In the genomic region with DNA sequence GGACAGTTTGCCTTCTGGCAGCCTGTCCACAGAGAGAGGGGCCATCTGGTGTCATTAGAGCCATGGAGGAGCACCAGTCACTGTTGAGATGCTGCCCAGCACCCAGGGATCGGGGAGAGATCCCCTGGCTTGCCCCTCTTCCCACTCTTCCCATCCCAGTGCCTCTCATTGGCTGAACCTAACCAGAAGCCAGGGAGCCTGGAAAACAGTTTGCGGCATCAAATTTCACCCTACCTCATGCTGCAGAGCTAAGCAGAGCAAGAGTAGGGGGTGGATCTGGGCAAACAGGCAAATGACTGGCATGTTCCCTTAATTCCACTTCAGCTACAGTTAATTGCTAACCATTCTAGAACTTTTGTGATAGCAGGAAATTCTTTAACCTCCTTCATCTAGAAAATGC, we compare ENCODE assay signal across 2 cellular contexts.
TF ChIP-seq lines count a peak whose summit lies in the region.

No MANE protein-coding gene starts in this region.

TF ChIP-seq in SK-N-SH treated with all-trans-retinoic acid at 6 μM for 48 hours, 23 proteins besides CTCF, POLR2A, EP300 and RAD21 (continued from another document):
- TF ChIP-seq, protein P1, sequence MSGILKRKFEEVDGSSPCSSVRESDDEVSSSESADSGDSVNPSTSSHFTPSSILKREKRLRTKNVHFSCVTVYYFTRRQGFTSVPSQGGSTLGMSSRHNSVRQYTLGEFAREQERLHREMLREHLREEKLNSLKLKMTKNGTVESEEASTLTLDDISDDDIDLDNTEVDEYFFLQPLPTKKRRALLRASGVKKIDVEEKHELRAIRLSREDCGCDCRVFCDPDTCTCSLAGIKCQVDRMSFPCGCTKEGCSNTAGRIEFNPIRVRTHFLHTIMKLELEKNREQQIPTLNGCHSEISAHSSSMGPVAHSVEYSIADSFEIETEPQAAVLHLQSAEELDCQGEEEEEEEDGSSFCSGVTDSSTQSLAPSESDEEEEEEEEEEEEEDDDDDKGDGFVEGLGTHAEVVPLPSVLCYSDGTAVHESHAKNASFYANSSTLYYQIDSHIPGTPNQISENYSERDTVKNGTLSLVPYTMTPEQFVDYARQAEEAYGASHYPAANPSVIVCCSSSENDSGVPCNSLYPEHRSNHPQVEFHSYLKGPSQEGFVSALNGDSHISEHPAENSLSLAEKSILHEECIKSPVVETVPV (CRISPR knock-in tag; IDR thresholded peaks at IDR 0.05) = no peak
- TF ChIP-seq ESRRG (CRISPR knock-in tag; IDR thresholded peaks at IDR 0.05) (no peak), ZC3H10 (CRISPR knock-in tag; IDR thresholded peaks at IDR 0.05) (no peak)

TF ChIP-seq in SK-N-SH, 30 proteins besides CTCF, POLR2A, EP300 and RAD21 (continued from another document):
- TF ChIP-seq, protein P2, sequence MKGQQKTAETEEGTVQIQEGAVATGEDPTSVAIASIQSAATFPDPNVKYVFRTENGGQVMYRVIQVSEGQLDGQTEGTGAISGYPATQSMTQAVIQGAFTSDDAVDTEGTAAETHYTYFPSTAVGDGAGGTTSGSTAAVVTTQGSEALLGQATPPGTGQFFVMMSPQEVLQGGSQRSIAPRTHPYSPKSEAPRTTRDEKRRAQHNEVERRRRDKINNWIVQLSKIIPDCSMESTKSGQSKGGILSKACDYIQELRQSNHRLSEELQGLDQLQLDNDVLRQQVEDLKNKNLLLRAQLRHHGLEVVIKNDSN (IDR thresholded peaks at IDR 0.05; ENCODE audit: borderline replicate concordance, low read depth) = no peak
- TF ChIP-seq, protein P3, sequence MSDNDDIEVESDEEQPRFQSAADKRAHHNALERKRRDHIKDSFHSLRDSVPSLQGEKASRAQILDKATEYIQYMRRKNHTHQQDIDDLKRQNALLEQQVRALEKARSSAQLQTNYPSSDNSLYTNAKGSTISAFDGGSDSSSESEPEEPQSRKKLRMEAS (IDR thresholded peaks at IDR 0.05; ENCODE audit: low read depth) = no peak
- TF ChIP-seq, protein P4, sequence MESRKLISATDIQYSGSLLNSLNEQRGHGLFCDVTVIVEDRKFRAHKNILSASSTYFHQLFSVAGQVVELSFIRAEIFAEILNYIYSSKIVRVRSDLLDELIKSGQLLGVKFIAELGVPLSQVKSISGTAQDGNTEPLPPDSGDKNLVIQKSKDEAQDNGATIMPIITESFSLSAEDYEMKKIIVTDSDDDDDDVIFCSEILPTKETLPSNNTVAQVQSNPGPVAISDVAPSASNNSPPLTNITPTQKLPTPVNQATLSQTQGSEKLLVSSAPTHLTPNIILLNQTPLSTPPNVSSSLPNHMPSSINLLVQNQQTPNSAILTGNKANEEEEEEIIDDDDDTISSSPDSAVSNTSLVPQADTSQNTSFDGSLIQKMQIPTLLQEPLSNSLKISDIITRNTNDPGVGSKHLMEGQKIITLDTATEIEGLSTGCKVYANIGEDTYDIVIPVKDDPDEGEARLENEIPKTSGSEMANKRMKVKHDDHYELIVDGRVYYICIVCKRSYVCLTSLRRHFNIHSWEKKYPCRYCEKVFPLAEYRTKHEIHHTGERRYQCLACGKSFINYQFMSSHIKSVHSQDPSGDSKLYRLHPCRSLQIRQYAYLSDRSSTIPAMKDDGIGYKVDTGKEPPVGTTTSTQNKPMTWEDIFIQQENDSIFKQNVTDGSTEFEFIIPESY (IDR thresholded peaks at IDR 0.05; ENCODE audit: borderline replicate concordance, low read depth) = no peak
- no peak for TF ChIP-seq SIN3A (IDR thresholded peaks at IDR 0.05; ENCODE audit: borderline replicate concordance, low read depth, low read length)
- no peak for TF ChIP-seq TCF12 (IDR thresholded peaks at IDR 0.05)
- no peak for TF ChIP-seq RCOR1 (IDR thresholded peaks at IDR 0.05; ENCODE audit: low read length)
- TF ChIP-seq FOSL2 (IDR thresholded peaks at IDR 0.05; ENCODE audit: borderline replicate concordance, low read depth) = no peak
- no peak for TF ChIP-seq MEF2A (IDR thresholded peaks at IDR 0.05; ENCODE audit: borderline replicate concordance, low read depth)
- TF ChIP-seq MXI1 (IDR thresholded peaks at IDR 0.05; ENCODE audit: low read depth, low read length) = no peak
- TF ChIP-seq, protein P5, sequence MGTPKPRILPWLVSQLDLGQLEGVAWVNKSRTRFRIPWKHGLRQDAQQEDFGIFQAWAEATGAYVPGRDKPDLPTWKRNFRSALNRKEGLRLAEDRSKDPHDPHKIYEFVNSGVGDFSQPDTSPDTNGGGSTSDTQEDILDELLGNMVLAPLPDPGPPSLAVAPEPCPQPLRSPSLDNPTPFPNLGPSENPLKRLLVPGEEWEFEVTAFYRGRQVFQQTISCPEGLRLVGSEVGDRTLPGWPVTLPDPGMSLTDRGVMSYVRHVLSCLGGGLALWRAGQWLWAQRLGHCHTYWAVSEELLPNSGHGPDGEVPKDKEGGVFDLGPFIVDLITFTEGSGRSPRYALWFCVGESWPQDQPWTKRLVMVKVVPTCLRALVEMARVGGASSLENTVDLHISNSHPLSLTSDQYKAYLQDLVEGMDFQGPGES (IDR thresholded peaks at IDR 0.05; ENCODE audit: low read depth, low read length) = no peak
